ENCODE assay signal across 17 cellular contexts in the genomic region with DNA sequence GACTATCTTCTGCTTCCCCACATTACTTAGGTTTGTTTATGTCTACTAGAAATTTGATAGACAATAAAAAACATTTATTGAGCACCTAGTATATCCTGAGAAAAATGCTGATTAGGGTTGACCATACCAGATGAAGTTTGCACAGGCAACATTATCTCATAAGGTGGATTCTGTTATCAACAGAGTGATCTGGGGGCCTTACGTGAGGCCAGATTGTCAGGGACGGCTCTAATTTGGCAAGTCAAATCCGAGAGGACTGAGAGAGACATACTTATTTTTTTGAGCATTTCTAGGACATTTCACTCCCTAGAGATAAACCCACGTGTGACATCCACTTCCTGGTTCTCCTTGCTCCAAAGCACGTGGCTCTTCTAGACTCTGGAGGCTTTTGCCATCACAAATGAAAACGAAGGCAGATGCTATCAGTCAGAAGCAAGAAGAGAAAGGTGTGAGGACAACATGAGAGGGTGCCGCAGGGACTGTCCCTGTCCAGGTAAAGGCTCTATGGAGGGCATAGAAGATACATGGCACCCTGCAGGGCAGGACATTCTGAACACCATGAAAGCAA.
A peak's percentile ranks its signal among the peaks of the same experiment; 100 is the strongest.
DNase-seq lines count a peak whose midpoint lies in the region; ATAC-seq and TF ChIP-seq lines count a peak whose summit lies in the region.
"Had no signal": no experiment of that assay in that cellular context is flagged by ENCODE, and none has a peak within 500 bp of the region (broad histone marks: within the 10 kb centered on the region; RNA-seq: fewer than 3 reads in every experiment).

No MANE protein-coding gene starts in this region.

- H3K4me1 ChIP-seq in suprapubic skin = peaks cover 34% of the 10 kb centered on the region
- H3K4me1 ChIP-seq in BE2C = peaks cover 17% of the 10 kb centered on the region

- DNase-seq in nephron progenitor cell = no peak
- DNase-seq in suprapubic skin (ENCODE audit: low spot score in 2 of 2) = no peak
- no peak for DNase-seq in BE2C
- DNase-seq in brain microvascular endothelial cell = no peak
- DNase-seq: CD8-positive, alpha-beta T cell; GOT3; HCEC 1CT; Kasumi-1; NCI-H1694; NCI-H2081; NCI-H2171 treated with DMSO at 0.1 percent for 48 hours; NCI-H524 treated with DMSO at 0.1 percent for 48 hours; Peyer's patch had no signal

- WGBS in suprapubic skin = 52% methylated on average over 7 of the region's 7 CpGs

- H3K9me3 ChIP-seq in suprapubic skin (no peaks in the 10 kb centered on the region), BE2C (no peaks in the 10 kb centered on the region)
- H3K9me3 ChIP-seq: BLaER1 treated with 17β-estradiol and CSF1 and Interleukin-3, amounts not matched to agents 10 nM and 100 nM; Peyer's patch had no signal

- H3K4me3 ChIP-seq in suprapubic skin (no peak overlapping the region), BE2C (ENCODE audit: low read depth, low read length) (no peak overlapping the region), brain microvascular endothelial cell (ENCODE audit: low read depth, low read length) (no peak overlapping the region)
- H3K4me3 ChIP-seq: BLaER1 treated with 17β-estradiol and CSF1 and Interleukin-3, amounts not matched to agents 10 nM and 100 nM; Peyer's patch had no signal

- H3K36me3 ChIP-seq in suprapubic skin (no peaks in the 10 kb centered on the region), BE2C (no peaks in the 10 kb centered on the region), brain microvascular endothelial cell (replicated peaks) (no peaks in the 10 kb centered on the region)
- H3K36me3 ChIP-seq: Peyer's patch had no signal

- no peaks in the 10 kb centered on the region for H3K27me3 ChIP-seq in suprapubic skin
- H3K27me3 ChIP-seq in BE2C = no peaks in the 10 kb centered on the region
- no peaks in the 10 kb centered on the region for H3K27me3 ChIP-seq in brain microvascular endothelial cell (replicated peaks)
- H3K27me3 ChIP-seq: BLaER1 treated with 17β-estradiol and CSF1 and Interleukin-3, amounts not matched to agents 10 nM and 100 nM; Peyer's patch had no signal

- no peak for ATAC-seq in GM21737 (IDR thresholded peaks at IDR 0.05; ENCODE audit: unreplicated experiment)
- ATAC-seq: CD8-positive, alpha-beta T cell had no signal

- H3K27ac ChIP-seq in C4-2B = peak overlapping the region; percentile 50
- peak overlapping the region; percentile 76 for H3K27ac ChIP-seq in VCaP
- H3K27ac ChIP-seq in suprapubic skin = peak overlapping the region; percentile 7
- H3K27ac ChIP-seq in brain microvascular endothelial cell = no peak overlapping the region
- H3K27ac ChIP-seq: BLaER1 treated with 17β-estradiol and CSF1 and Interleukin-3, amounts not matched to agents 10 nM and 100 nM; Peyer's patch had no signal

- peaks cover 6% of the 10 kb centered on the region for H3K9me3 Mint-ChIP-seq in nephron progenitor cell
- H3K9me3 Mint-ChIP-seq: CD8-positive, alpha-beta T cell had no signal

- no peak for TF ChIP-seq EP300 in suprapubic skin (IDR thresholded peaks at IDR 0.05)

- no peak for TF ChIP-seq CTCF in C4-2B (conservative IDR thresholded peaks at IDR 0.05)
- TF ChIP-seq CTCF in VCaP (conservative IDR thresholded peaks at IDR 0.05) = no peak
- TF ChIP-seq CTCF in nephron progenitor cell (IDR thresholded peaks at IDR 0.05) = no peak
- no peak for TF ChIP-seq CTCF in suprapubic skin (IDR thresholded peaks at IDR 0.05)
- no peak for TF ChIP-seq CTCF in BE2C (IDR thresholded peaks at IDR 0.05; ENCODE audit: low read depth, low read length)
- no peak for TF ChIP-seq CTCF in brain microvascular endothelial cell (IDR thresholded peaks at IDR 0.05; ENCODE audit: low read depth, low read length, missing control alignments)

- peaks cover 62% of the 10 kb centered on the region for H3K4me1 Mint-ChIP-seq in nephron progenitor cell

- H3K27ac Mint-ChIP-seq in nephron progenitor cell = peak overlapping the region; percentile 25
- H3K27ac Mint-ChIP-seq: CD8-positive, alpha-beta T cell had no signal

- H3K36me3 Mint-ChIP-seq in nephron progenitor cell (ENCODE audit: low read depth) = peaks cover 71% of the 10 kb centered on the region
- H3K36me3 Mint-ChIP-seq: CD8-positive, alpha-beta T cell had no signal

- no peak overlapping the region for H3K4me3 Mint-ChIP-seq in nephron progenitor cell
- H3K4me3 Mint-ChIP-seq: CD8-positive, alpha-beta T cell had no signal

- peaks cover 7% of the 10 kb centered on the region for H3K27me3 Mint-ChIP-seq in nephron progenitor cell (ENCODE audit: low read depth, poor library complexity)

- in situ Hi-C loops in brain microvascular endothelial cell (cut with HindIII; ENCODE audit: low pct_ligation_motif_present, low sequenced_read_pairs) = no loop called here

- no peak for TF ChIP-seq POLR2A in suprapubic skin (IDR thresholded peaks at IDR 0.05)
